In the genomic region with DNA sequence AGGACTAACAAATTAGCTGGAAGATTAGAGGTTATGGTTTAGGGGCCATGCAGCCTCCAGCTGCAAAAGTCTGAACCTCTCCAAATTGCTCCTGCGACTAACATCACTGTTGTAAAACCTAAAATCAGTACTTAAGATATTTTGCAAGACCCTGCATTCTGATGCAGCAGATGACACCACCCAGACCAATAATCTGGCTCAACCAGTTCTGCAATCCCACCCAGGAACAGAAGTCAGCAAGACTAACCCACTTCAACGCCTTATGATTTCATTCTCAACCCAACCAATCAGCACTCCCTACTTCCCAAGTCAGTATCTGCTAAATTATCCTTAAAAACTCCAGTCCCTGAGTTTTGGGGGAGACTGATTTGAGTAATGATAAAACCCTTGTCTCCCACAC, we compare ENCODE assay signal across 14 cellular contexts.
"Had no signal": no experiment of that assay in that cellular context is flagged by ENCODE, and none has a peak within 500 bp of the region (broad histone marks: within the 10 kb centered on the region; RNA-seq: fewer than 3 reads in every experiment).

No MANE protein-coding gene starts in this region.

- H3K27me3 Mint-ChIP-seq: T-cell had no signal

- H3K4me1 ChIP-seq: ascending aorta had no signal

- DNase-seq: activated CD4-positive, alpha-beta T cell treated with anti-CD3 and anti-CD28 coated beads for 4 hours; activated CD8-positive, alpha-beta memory T cell treated with anti-CD3 and anti-CD28 coated beads, Interleukin-2, amount 50 U/mL, for 48 hours; activated CD8-positive, alpha-beta T cell treated with anti-CD3 and anti-CD28 coated beads, Interleukin-2, amount 10 ng/mL, durations not matched to agents 7 days and 5 days; activated naive CD4-positive, alpha-beta T cell; hippocampal formation; left colon; natural killer cell; T-cell; T1000; WERI-Rb-1 had no signal

- H3K27ac ChIP-seq: ascending aorta, cardiac muscle cell, SK-N-MC, WERI-Rb-1 had no signal

- H3K9me3 ChIP-seq: ascending aorta had no signal

- H3K4me3 Mint-ChIP-seq: activated CD8-positive, alpha-beta T cell treated with anti-CD3 and anti-CD28 coated beads, Interleukin-2, amount 10 ng/mL, durations not matched to agents 7 days and 5 days; activated T-helper 1 cell treated with anti-CD3 and anti-CD28 coated beads, Interleukin-12 subunit alpha, Interleukin-12 subunit beta, Interleukin-2, Interleukin-4 antibody, amounts not matched to agents 30 ng/mL and 10 ng/mL and 1 ng/mL, durations not matched to agents 14 hours and 24 hours and 36 hours; natural killer cell; T-cell had no signal

- H3K36me3 ChIP-seq: ascending aorta, cardiac muscle cell, WERI-Rb-1 had no signal

- H3K36me3 Mint-ChIP-seq: T-cell had no signal

- H3K4me3 ChIP-seq: ascending aorta, cardiac muscle cell, SK-N-MC had no signal

- H3K4me1 Mint-ChIP-seq: T-cell had no signal

- H3K27ac Mint-ChIP-seq: activated CD8-positive, alpha-beta T cell treated with anti-CD3 and anti-CD28 coated beads, Interleukin-2, amount 10 ng/mL, durations not matched to agents 7 days and 5 days; activated T-helper 1 cell treated with anti-CD3 and anti-CD28 coated beads, Interleukin-12 subunit alpha, Interleukin-12 subunit beta, Interleukin-2, Interleukin-4 antibody, amounts not matched to agents 30 ng/mL and 10 ng/mL and 1 ng/mL, durations not matched to agents 14 hours and 24 hours and 36 hours; natural killer cell; T-cell had no signal

- H3K27me3 ChIP-seq: ascending aorta, cardiac muscle cell had no signal
